25 cellular contexts compared by ENCODE assay signal in genomic region chr2:140528982-140529381, GRCh38.
"Had no signal": no experiment of that assay in that cellular context is flagged by ENCODE, and none has a peak within 500 bp of the region (broad histone marks: within the 10 kb centered on the region; RNA-seq: fewer than 3 reads in every experiment).

No MANE protein-coding gene starts in this region.

- H3K27me3 Mint-ChIP-seq: activated CD8-positive, alpha-beta memory T cell treated with anti-CD3 and anti-CD28 coated beads, Interleukin-2, amount 10 ng/mL, durations not matched to agents 7 days and 5 days; activated naive CD8-positive, alpha-beta T cell; activated T-cell treated with anti-CD3 and anti-CD28 coated beads, Interleukin-2, amount 50 U/mL, for 24 hours had no signal

- H3K36me3 ChIP-seq: colonic mucosa, SJCRH30, WERI-Rb-1 had no signal

- H3K4me3 Mint-ChIP-seq: activated CD8-positive, alpha-beta memory T cell treated with anti-CD3 and anti-CD28 coated beads, Interleukin-2, amount 10 ng/mL, durations not matched to agents 7 days and 5 days; activated naive CD8-positive, alpha-beta T cell; activated T-cell treated with anti-CD3 and anti-CD28 coated beads, Interleukin-2, amount 50 U/mL, for 24 hours; activated T-helper 1 cell treated with anti-CD3 and anti-CD28 coated beads, Interleukin-12 subunit alpha, Interleukin-12 subunit beta, Interleukin-2, Interleukin-4 antibody, amounts not matched to agents 30 ng/mL and 10 ng/mL and 1 ng/mL, durations not matched to agents 14 hours and 24 hours and 36 hours had no signal

- H3K4me1 ChIP-seq: colonic mucosa, SJCRH30 had no signal

- H3K36me3 Mint-ChIP-seq: activated CD8-positive, alpha-beta memory T cell treated with anti-CD3 and anti-CD28 coated beads, Interleukin-2, amount 10 ng/mL, durations not matched to agents 7 days and 5 days; activated naive CD8-positive, alpha-beta T cell had no signal

- H3K9me3 ChIP-seq: colonic mucosa, SJCRH30, SK-N-SH had no signal

- H3K4me2 ChIP-seq: SK-N-SH had no signal

- H3K4me1 Mint-ChIP-seq: activated CD8-positive, alpha-beta memory T cell treated with anti-CD3 and anti-CD28 coated beads, Interleukin-2, amount 10 ng/mL, durations not matched to agents 7 days and 5 days had no signal

- H3K27me3 ChIP-seq: colonic mucosa, SJCRH30 had no signal

- H3K27ac ChIP-seq: colonic mucosa, SJCRH30, WERI-Rb-1 had no signal

- H3K27ac Mint-ChIP-seq: activated CD8-positive, alpha-beta memory T cell treated with anti-CD3 and anti-CD28 coated beads, Interleukin-2, amount 10 ng/mL, durations not matched to agents 7 days and 5 days; activated naive CD8-positive, alpha-beta T cell; activated T-cell treated with anti-CD3 and anti-CD28 coated beads, Interleukin-2, amount 50 U/mL, for 24 hours; activated T-helper 1 cell treated with anti-CD3 and anti-CD28 coated beads, Interleukin-12 subunit alpha, Interleukin-12 subunit beta, Interleukin-2, Interleukin-4 antibody, amounts not matched to agents 30 ng/mL and 10 ng/mL and 1 ng/mL, durations not matched to agents 14 hours and 24 hours and 36 hours had no signal

- DNase-seq: activated CD4-positive, alpha-beta T cell treated with anti-CD3 and anti-CD28 coated beads for 48 hours; activated CD4-positive, alpha-beta T cell treated with anti-CD3 and anti-CD28 coated beads, Interleukin-2, amount 50 U/mL, for 4 hours; activated CD8-positive, alpha-beta memory T cell treated with anti-CD3 and anti-CD28 coated beads, Interleukin-2, amount 10 ng/mL, durations not matched to agents 7 days and 5 days; activated effector memory CD4-positive, alpha-beta T cell treated with Interleukin-2 at 50 U/mL for 16 hours; activated naive CD4-positive, alpha-beta T cell; activated T-cell treated with anti-CD3 and anti-CD28 coated beads, Interleukin-2, amount 50 U/mL, for 24 hours; anterior cingulate cortex; cerebellar nuclear complex; colonic mucosa; Kasumi-1; NCI-H1105 treated with DMSO at 0.1 percent for 48 hours; NCI-H1436 treated with DMSO at 0.1 percent for 48 hours; NCI-H187; NCI-H2081; NCI-H510A treated with DMSO at 0.1 percent for 48 hours; RPMI8226; SJCRH30; SK-N-SH; T-helper 1 cell; WERI-Rb-1 had no signal

- ATAC-seq: activated CD4-positive, CD25-positive, alpha-beta regulatory T cell treated with anti-CD3 and anti-CD28 coated beads, Interleukin-2, amount 50 U/mL, for 24 hours; activated CD8-positive, alpha-beta memory T cell treated with anti-CD3 and anti-CD28 coated beads, Interleukin-2, amount 10 ng/mL, durations not matched to agents 7 days and 5 days; Panc1; Right ventricle myocardium inferior had no signal

- H3K4me3 ChIP-seq: colonic mucosa, SJCRH30 had no signal
